Comparison of ENCODE assay signal across 8 cellular contexts in the genomic region with DNA sequence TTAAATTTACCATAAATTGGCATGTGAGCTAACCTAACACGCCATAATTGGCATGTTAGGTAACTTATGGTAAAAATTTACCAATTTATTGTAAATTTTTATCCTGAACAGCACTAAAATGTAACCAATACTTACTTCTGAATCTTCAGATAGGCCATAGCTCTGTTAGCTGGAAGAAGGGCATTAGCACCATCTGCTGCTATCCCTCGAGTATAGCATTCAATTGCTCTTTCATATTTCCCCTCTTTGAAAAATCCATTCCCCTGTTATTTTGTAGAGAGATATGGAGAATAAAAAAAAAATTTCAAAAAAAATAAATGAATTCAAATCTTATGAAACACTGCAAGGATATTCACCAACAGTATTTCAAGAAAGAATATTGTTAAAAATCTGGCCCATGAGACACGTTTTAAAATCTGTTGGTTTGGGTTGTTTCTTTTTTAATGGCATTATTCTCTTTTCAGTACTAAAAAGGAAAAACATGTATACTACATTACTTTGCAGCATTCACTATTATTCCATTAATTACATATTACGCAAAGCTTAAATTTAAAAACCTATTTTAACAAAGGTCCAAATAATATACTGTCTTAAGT. TPM values are rescaled to one million over a fixed set of nuclear protein-coding genes. Genes with fewer than 3 reads are reported as not detected.
DNase-seq lines count a peak whose midpoint lies in the region; FAIRE-seq and TF ChIP-seq lines count a peak whose summit lies in the region.

No MANE protein-coding gene starts in this region.

- intact Hi-C loops in endothelial cell of umbilical vein (cut with micrococcal nuclease) = loop anchor here (1.0 kb wide), 3 partner anchors 35 to 654 kb away; no protein-coding TSS in a partner anchor

- no peak overlapping the region for H2BK5ac ChIP-seq in neuronal stem cell (ENCODE audit: low read length)

- H3K23ac ChIP-seq in neuronal stem cell (ENCODE audit: low read depth, low read length, poor library complexity) = no peak overlapping the region

- no peaks in the 10 kb centered on the region for H4K20me1 ChIP-seq in endothelial cell of umbilical vein (replicated peaks; ENCODE audit: control insufficient read depth, extremely low read depth, insufficient read depth, low read length)

- DNase-seq in NOMO-1 treated with DMSO at 0.1 percent for 48 hours (lab: John Stamatoyannopoulos, UW; ENCODE audit: unreplicated experiment) = peak; percentile 37
- no peak for DNase-seq in NOMO-1 treated with dmso at 0.1 percent for 144 hours (lab: John Stamatoyannopoulos, UW; ENCODE audit: unreplicated experiment)
- peak in 1 of 2 experiments; percentile 28 for DNase-seq in HL-60 (ENCODE audit: low read depth in 1 of 2, low spot score in 1 of 2)
- peak; percentile 27 to 61 for DNase-seq in SJCRH30
- peak; percentile 54 for DNase-seq in endothelial cell of umbilical vein (ENCODE audit: low read depth, low spot score)
- DNase-seq in neuronal stem cell (ENCODE audit: low spot score) = peak; percentile 11
- no peak for DNase-seq in NCI-H345 treated with DMSO at 0.1 percent for 48 hours (lab: John Stamatoyannopoulos, UW; ENCODE audit: unreplicated experiment)
- no peak for DNase-seq in effector CD4-positive, alpha-beta T cell

- no peaks in the 10 kb centered on the region for H3K9me3 ChIP-seq in SJCRH30 (replicated peaks)
- H3K9me3 ChIP-seq in endothelial cell of umbilical vein (replicated peaks; ENCODE audit: control insufficient read depth, insufficient read depth, low read length) = no peaks in the 10 kb centered on the region
- H3K9me3 ChIP-seq in neuronal stem cell (replicated peaks in 1 of 2; ENCODE audit: control insufficient read depth in 2 of 2, insufficient read depth in 1 of 2, low read depth in 1 of 2, low read length in 2 of 2) = no peaks in the 10 kb centered on the region

- no peak overlapping the region for H2BK12ac ChIP-seq in neuronal stem cell (ENCODE audit: low read length)

- H3K36me3 ChIP-seq in SJCRH30 = peaks cover 36% of the 10 kb centered on the region
- peaks cover 0 to 6% of the 10 kb centered on the region in 2 experiments for H3K36me3 ChIP-seq in endothelial cell of umbilical vein (ENCODE audit: control insufficient read depth in 2 of 2, extremely low read depth in 1 of 2, insufficient read depth in 2 of 2, low read length in 2 of 2)
- H3K36me3 ChIP-seq in neuronal stem cell (replicated peaks in 1 of 2; ENCODE audit: control insufficient read depth in 2 of 2, insufficient read depth in 2 of 2, low read length in 2 of 2) = peaks cover 10 to 94% of the 10 kb centered on the region in 2 donors

- no peak overlapping the region for H3K4ac ChIP-seq in neuronal stem cell (ENCODE audit: low read length)

- BruUV-seq in endothelial cell of umbilical vein (replicated peaks; lab: Mats Ljungman, UMichigan) = no TSS peak

- POLR2A ChIA-PET in endothelial cell of umbilical vein (lab: Charles Lee) = no interaction called here

- TF ChIP-seq POLR2A in endothelial cell of umbilical vein (IDR thresholded peaks at IDR 0.05; ENCODE audit: low read depth, low read length) = no peak

- no peaks in the 10 kb centered on the region for H3K79me1 ChIP-seq in neuronal stem cell (ENCODE audit: low read depth, low read length)

- no peak overlapping the region for H3K18ac ChIP-seq in neuronal stem cell (ENCODE audit: low read length)

- H3K9me1 ChIP-seq in endothelial cell of umbilical vein (replicated peaks; ENCODE audit: control insufficient read depth, extremely low read depth, insufficient read depth, low read length) = no peaks in the 10 kb centered on the region

- no peak overlapping the region for H3K27ac ChIP-seq in HL-60 (replicated peaks)
- H3K27ac ChIP-seq in SJCRH30 = no peak overlapping the region
- no peak overlapping the region for H3K27ac ChIP-seq in endothelial cell of umbilical vein (ENCODE audit: insufficient read depth, low read depth, low read length)
- H3K27ac ChIP-seq in neuronal stem cell (replicated peaks; ENCODE audit: low read length) = no peak overlapping the region

- dilution Hi-C loops in endothelial cell of umbilical vein (cut with MboI; ENCODE audit: extremely low pct_ligation_motif_present, low sequenced_read_pairs) = no loop called here

- FAIRE-seq in endothelial cell of umbilical vein (lab: Jason Lieb, UNC) = no peak

- no peak overlapping the region for H2BK15ac ChIP-seq in neuronal stem cell (ENCODE audit: low read length)

- H4K91ac ChIP-seq in neuronal stem cell (ENCODE audit: low read depth, low read length, poor library complexity) = no peak overlapping the region

- H3K4me2 ChIP-seq in endothelial cell of umbilical vein (ENCODE audit: insufficient read depth, low read length) = no peak overlapping the region
- no peak overlapping the region for H3K4me2 ChIP-seq in neuronal stem cell (ENCODE audit: insufficient read depth, low read length, poor library complexity, severe bottlenecking)

- H2AK5ac ChIP-seq in neuronal stem cell (ENCODE audit: low read depth, low read length) = no peak overlapping the region

- H4K8ac ChIP-seq in neuronal stem cell (ENCODE audit: low read depth, low read length) = no peak overlapping the region

- H2AFZ ChIP-seq in endothelial cell of umbilical vein (ENCODE audit: low read depth, low read length) (no peak overlapping the region), neuronal stem cell (ENCODE audit: low read length) (no peak overlapping the region)

- H3K9ac ChIP-seq in endothelial cell of umbilical vein (replicated peaks; ENCODE audit: extremely low read depth, insufficient read depth, low read length) (no peak overlapping the region), neuronal stem cell (ENCODE audit: low read depth, low read length, poor library complexity) (no peak overlapping the region)

- no peaks in the 10 kb centered on the region for H3K4me1 ChIP-seq in SJCRH30
- H3K4me1 ChIP-seq in endothelial cell of umbilical vein (ENCODE audit: control insufficient read depth, extremely low read depth, insufficient read depth, low read length) = no peaks in the 10 kb centered on the region
- H3K4me1 ChIP-seq in neuronal stem cell (ENCODE audit: control insufficient read depth in 2 of 2, insufficient read depth in 1 of 2, low read depth in 1 of 2, low read length in 2 of 2) = no peaks in the 10 kb centered on the region

- no peak overlapping the region for H3K14ac ChIP-seq in neuronal stem cell (ENCODE audit: low read length)

- H2BK120ac ChIP-seq in neuronal stem cell (ENCODE audit: low read depth, low read length) = no peak overlapping the region

- 100% methylated on average over 1 of the region's 4 CpGs; no CpG with 5 or more reads in 1 of the 2 donors for WGBS in neuronal stem cell (ENCODE audit: extremely low coverage in 2 of 2, insufficient read length in 2 of 2, insufficient replicate concordance in 1 of 2), 2 donors

- H3K4me3 ChIP-seq in HL-60 (replicated peaks; ENCODE audit: insufficient read depth, low read length) (no peak overlapping the region), SJCRH30 (no peak overlapping the region), endothelial cell of umbilical vein (replicated peaks in 1 of 3; ENCODE audit: insufficient read depth in 1 of 3, low read depth in 1 of 3, low read length in 3 of 3) (no peak overlapping the region), neuronal stem cell (ENCODE audit: low read length in 2 of 2) (no peak overlapping the region)

- TF ChIP-seq CTCF in HL-60 (IDR thresholded peaks at IDR 0.05; ENCODE audit: insufficient read depth, low read length) = peak; percentile 20
- TF ChIP-seq CTCF in endothelial cell of umbilical vein (IDR thresholded peaks at IDR 0.05; ENCODE audit: extremely low read depth in 1 of 2, insufficient read depth in 1 of 2, low read depth in 1 of 2, low read length in 2 of 2) = peak; percentile 20 to 61

- H3K27me3 ChIP-seq in HL-60 (ENCODE audit: insufficient read depth, poor library complexity, severe bottlenecking) = no peaks in the 10 kb centered on the region
- H3K27me3 ChIP-seq in SJCRH30 = no peaks in the 10 kb centered on the region
- H3K27me3 ChIP-seq in endothelial cell of umbilical vein (ENCODE audit: control insufficient read depth in 2 of 2, insufficient read depth in 2 of 2, low read length in 2 of 2) = no peaks in the 10 kb centered on the region
- no peaks in the 10 kb centered on the region for H3K27me3 ChIP-seq in neuronal stem cell (ENCODE audit: control insufficient read depth in 3 of 3, insufficient read depth in 3 of 3, low read depth in 1 of 3, low read length in 3 of 3)

- CTCF ChIA-PET in endothelial cell of umbilical vein (lab: Charles Lee) = interaction anchor here (0.5 to 3.2 kb wide), 27 partner anchors 9 to 1562 kb away, joined by 3 to 54 read pairs (median 4); a partner anchor contains a TSS

- no peaks in the 10 kb centered on the region for H3K79me2 ChIP-seq in endothelial cell of umbilical vein (ENCODE audit: control insufficient read depth, insufficient read depth, low read length)

TF ChIP-seq in endothelial cell of umbilical vein, 7 proteins besides CTCF, POLR2A, EP300 and RAD21 (continues in another document):
- TF ChIP-seq MYC (IDR thresholded peaks at IDR 0.05; ENCODE audit: low read depth, low read length) (no peak), EZH2 (IDR thresholded peaks at IDR 0.05; ENCODE audit: borderline replicate concordance, low read depth, low read length, severe bottlenecking) (no peak)

RNA-seq across cellular contexts. Expression of a gene that starts 19.1 kb away (rescaled TPM):
- total RNA-seq in SJCRH30 (2014; rRNA removed; shearing (Covaris generic)) = 56.4 and 70.0 TPM in 2 replicates
- 29.8 and 32.5 TPM in 2 replicates for total RNA-seq in endothelial cell of umbilical vein
- 2.0 and 3.9 TPM in 2 replicates for polyA plus RNA-seq in endothelial cell of umbilical vein
- 10.4 and 11.0 TPM in 2 replicates for polyA plus RNA-seq in endothelial cell of umbilical vein (2011; cell fraction: cytosol; rRNA removed)
- 9.6 and 14.9 TPM in 2 replicates for polyA plus RNA-seq in endothelial cell of umbilical vein (2011; cell fraction: nucleus; rRNA removed)
- polyA plus RNA-seq in endothelial cell of umbilical vein (2012) = 21.7 and 31.8 TPM in 2 replicates
- polyA minus RNA-seq in endothelial cell of umbilical vein = 2.0 and 4.5 TPM in 2 replicates
- 12.3 TPM for polyA minus RNA-seq in endothelial cell of umbilical vein (2011; cell fraction: cytosol; rRNA and poly(A)+ RNA removed)
- 10.7 and 12.8 TPM in 2 replicates for polyA minus RNA-seq in endothelial cell of umbilical vein (2011; cell fraction: nucleus; rRNA and poly(A)+ RNA removed)
- 49.8 TPM for polyA plus RNA-seq in neuronal stem cell (2013, experiment 1 of 2)
- polyA plus RNA-seq in neuronal stem cell (2013, experiment 2 of 2) = 50.8 TPM

RNA-seq across cellular contexts. Expression of a gene that starts 38.5 kb away (rescaled TPM):
- total RNA-seq in SJCRH30 (2014; rRNA removed; shearing (Covaris generic)) = not detected in 2 replicates
- not detected in 2 replicates for total RNA-seq in endothelial cell of umbilical vein
- polyA plus RNA-seq in endothelial cell of umbilical vein = not detected in 2 replicates
- polyA plus RNA-seq in endothelial cell of umbilical vein (2011; cell fraction: cytosol; rRNA removed) = 0.04 TPM in 1 of 2 replicates, not detected in the other
- polyA plus RNA-seq in endothelial cell of umbilical vein (2011; cell fraction: nucleus; rRNA removed) = 0.32 and 0.48 TPM in 2 replicates
- polyA plus RNA-seq in endothelial cell of umbilical vein (2012) = 0.07 TPM in 1 of 2 replicates, not detected in the other
- not detected in 2 replicates for polyA minus RNA-seq in endothelial cell of umbilical vein
- not detected for polyA minus RNA-seq in endothelial cell of umbilical vein (2011; cell fraction: cytosol; rRNA and poly(A)+ RNA removed)
- polyA minus RNA-seq in endothelial cell of umbilical vein (2011; cell fraction: nucleus; rRNA and poly(A)+ RNA removed) = not detected in 2 replicates
- not detected for polyA plus RNA-seq in neuronal stem cell (2013, experiment 1 of 2)
- 0.07 TPM for polyA plus RNA-seq in neuronal stem cell (2013, experiment 2 of 2)

Comparison
In these comparisons a context has a peak if more than half of its experiments do, and no peak if none do; other contexts are left out.
1. DNase-seq: peak in NOMO-1 treated with DMSO at 0.1 percent for 48 hours (single experiment), SJCRH30 (2 of 2), endothelial cell of umbilical vein (single experiment) and neuronal stem cell (single experiment); none in NOMO-1 treated with dmso at 0.1 percent for 144 hours (single experiment), NCI-H345 treated with DMSO at 0.1 percent for 48 hours (single experiment) and effector CD4-positive, alpha-beta T cell (single experiment).